19 cellular contexts compared by ENCODE assay signal in genomic region chr9:73165911-73166310, GRCh38.
"Had no signal": no experiment of that assay in that cellular context is flagged by ENCODE, and none has a peak within 500 bp of the region (broad histone marks: within the 10 kb centered on the region; RNA-seq: fewer than 3 reads in every experiment).

No MANE protein-coding gene starts in this region.

- H3K27me3 Mint-ChIP-seq: activated naive CD8-positive, alpha-beta T cell had no signal

- ATAC-seq: gastroesophageal sphincter, heart right ventricle, left lobe of liver, mucosa of descending colon, psoas muscle, right lobe of liver had no signal

- DNase-seq: activated CD4-positive, alpha-beta T cell treated with anti-CD3 and anti-CD28 coated beads, Interleukin-2, amount 50 U/mL, for 1 hour; activated CD4-positive, CD25-positive, alpha-beta regulatory T cell; activated effector memory CD4-positive, alpha-beta T cell treated with Interleukin-2 at 50 U/mL for 16 hours; activated T-cell treated with anti-CD3 and anti-CD28 coated beads for 4 hours; anterior cingulate cortex; endodermal cell; heart right ventricle; mammary epithelial cell; mucosa of descending colon; psoas muscle; right lobe of liver; stomach; SW 1271 had no signal

- H3K27ac ChIP-seq: gastroesophageal sphincter, heart right ventricle, psoas muscle, right lobe of liver, SJSA1, stomach had no signal

- H3K4me3 ChIP-seq: gastroesophageal sphincter, heart right ventricle, mucosa of descending colon, psoas muscle, right lobe of liver, SJSA1, smooth muscle cell, stomach had no signal

- H3K27me3 ChIP-seq: gastroesophageal sphincter, heart right ventricle, right lobe of liver, SJSA1, stomach had no signal

- H3K4me3 Mint-ChIP-seq: activated naive CD8-positive, alpha-beta T cell; endodermal cell; nephron had no signal

- H3K9me3 ChIP-seq: gastroesophageal sphincter, heart right ventricle, mucosa of descending colon, psoas muscle, right lobe of liver, SJSA1, stomach had no signal

- H3K27ac Mint-ChIP-seq: endodermal cell, nephron had no signal

- H3K4me1 ChIP-seq: gastroesophageal sphincter, heart right ventricle, psoas muscle, right lobe of liver, SJSA1 had no signal

- H3K9me3 Mint-ChIP-seq: endodermal cell, nephron had no signal

- H3K4me1 Mint-ChIP-seq: nephron had no signal
